Comparison of ENCODE assay signal across 18 cellular contexts in genomic region chrX:50106051-50106450, GRCh38.
DNase-seq lines count a peak whose midpoint lies in the region; ATAC-seq and TF ChIP-seq lines count a peak whose summit lies in the region.
"Had no signal": no experiment of that assay in that cellular context is flagged by ENCODE, and none has a peak within 500 bp of the region (broad histone marks: within the 10 kb centered on the region; RNA-seq: fewer than 3 reads in every experiment).

No MANE protein-coding gene starts in this region.

- no peak overlapping the region for H3K4me2 ChIP-seq in mesendoderm (ENCODE audit: low read length)
- H3K4me2 ChIP-seq: BLaER1, GM23338 had no signal

- H3K9ac ChIP-seq in mesendoderm (ENCODE audit: low read length), result no peak overlapping the region
- H3K9ac ChIP-seq: BLaER1 had no signal

- no peaks in the 10 kb centered on the region for H3K36me3 Mint-ChIP-seq in natural killer cell
- H3K36me3 Mint-ChIP-seq: CD4-positive, CD25-positive, alpha-beta regulatory T cell; CD8-positive, alpha-beta T cell had no signal

- no peak overlapping the region for H4K8ac ChIP-seq in mesendoderm (ENCODE audit: low read depth, low read length)

- intact Hi-C loops in adrenal gland (cut with DNase I) (loop anchor here in 1 of 2 donors (5.0 kb wide), 1 partner anchor 96 kb away; the partner anchor contains the start of genes AKAP4 and CCNB3), testis (cut with DNase I; ENCODE audit: low total_unique reads) (no loop called here), natural killer cell (cut with micrococcal nuclease) (no loop called here)

- no peak overlapping the region for H3K4me3 ChIP-seq in LNCaP clone FGC (ENCODE audit: low read depth, low read length)
- no peak overlapping the region for H3K4me3 ChIP-seq in adrenal gland
- no peak overlapping the region for H3K4me3 ChIP-seq in mesendoderm (ENCODE audit: low read length)
- no peak overlapping the region for H3K4me3 ChIP-seq in testis
- H3K4me3 ChIP-seq: BLaER1, GM23338 had no signal

- H3K4me1 Mint-ChIP-seq in natural killer cell, result peaks cover 0 to 8% of the 10 kb centered on the region in 2 donors

- H3K9me3 ChIP-seq in adrenal gland (replicated peaks in 1 of 3), result no peaks in the 10 kb centered on the region
- no peaks in the 10 kb centered on the region for H3K9me3 ChIP-seq in testis
- H3K9me3 ChIP-seq: BLaER1 had no signal

- DNase-seq in LNCaP clone FGC (ENCODE audit: low read depth) (peak; percentile 2), adrenal gland (peak; percentile 20 to 71 (median 49)), mesendoderm (no peak), testis (peak; percentile 17), cerebellum (ENCODE audit: low spot score) (no peak), DMS53 treated with DMSO at 0.1 percent for 48 hours (lab: John Stamatoyannopoulos, UW; ENCODE audit: unreplicated experiment) (no peak), natural killer cell (no peak)
- DNase-seq in stimulated activated CD4-positive, alpha-beta T cell treated with anti-CD3 and anti-CD28 coated beads, Interleukin-12 subunit alpha, Interleukin-12 subunit beta, amount 100 ng/mL, for 4 hours, result no peak
- DNase-seq: CD4-positive, CD25-positive, alpha-beta regulatory T cell; CD8-positive, alpha-beta T cell; DMS 273 treated with DMSO at 0.1 percent for 48 hours; DMS79 treated with DMSO at 0.1 percent for 48 hours; GF-D8; H9 had no signal

- no peak overlapping the region for H2AK5ac ChIP-seq in mesendoderm (ENCODE audit: low read length)

- no peaks in the 10 kb centered on the region for H3K79me2 ChIP-seq in mesendoderm (ENCODE audit: control insufficient read depth, insufficient read depth, low read length)

- WGBS in adrenal gland, 4 donors, result 45 to 67% (median 50%) methylated on average over 1 to 3 of the region's 3 CpGs
- WGBS in mesendoderm (ENCODE audit: extremely low coverage, insufficient coverage, low lambda C conversion rate), result no CpG with 5 or more reads among the region's 3 CpGs
- 32 to 63% methylated on average over 3 of the region's 3 CpGs for WGBS in testis, 2 donors

- H3K27ac ChIP-seq in adrenal gland, result peak overlapping the region in 3 of 5 donors; percentile 18 to 49 (median 33)
- no peak overlapping the region for H3K27ac ChIP-seq in mesendoderm (ENCODE audit: low read depth, low read length)
- peak overlapping the region in 1 of 2 donors; percentile 8 for H3K27ac ChIP-seq in testis
- H3K27ac ChIP-seq: BLaER1, C4-2B had no signal

- TF ChIP-seq POLR2A in adrenal gland (IDR thresholded peaks at IDR 0.05) (no peak), testis (IDR thresholded peaks at IDR 0.05) (no peak)

- no peak overlapping the region for H3K56ac ChIP-seq in mesendoderm (ENCODE audit: low read length)

- peak overlapping the region; percentile 36 for H3K4ac ChIP-seq in mesendoderm (ENCODE audit: low read depth, low read length)

- H3K18ac ChIP-seq in mesendoderm (ENCODE audit: low read length), result no peak overlapping the region

- no peak overlapping the region for H3K4me3 Mint-ChIP-seq in natural killer cell
- H3K4me3 Mint-ChIP-seq: CD4-positive, CD25-positive, alpha-beta regulatory T cell; CD8-positive, alpha-beta T cell; GM23338; H9 had no signal

- H3K36me3 ChIP-seq in adrenal gland (replicated peaks in 1 of 2) (no peaks in the 10 kb centered on the region), mesendoderm (ENCODE audit: control insufficient read depth, insufficient read depth, low read length) (no peaks in the 10 kb centered on the region), testis (ENCODE audit: low read depth, missing control alignments) (no peaks in the 10 kb centered on the region)
- H3K36me3 ChIP-seq: BLaER1 had no signal

- peaks cover 4% of the 10 kb centered on the region for H3K27me3 ChIP-seq in adrenal gland
- no peaks in the 10 kb centered on the region for H3K27me3 ChIP-seq in mesendoderm (ENCODE audit: insufficient read depth, low read length, poor library complexity)
- H3K27me3 ChIP-seq in testis, result no peaks in the 10 kb centered on the region

- TF ChIP-seq CTCF in LNCaP clone FGC (IDR thresholded peaks at IDR 0.05; ENCODE audit: control insufficient read depth, extremely low read depth, insufficient read depth), result no peak
- no peak for TF ChIP-seq CTCF in adrenal gland (IDR thresholded peaks at IDR 0.05)
- no peak for TF ChIP-seq CTCF in testis (IDR thresholded peaks at IDR 0.05)
- no peak for TF ChIP-seq CTCF in natural killer cell (IDR thresholded peaks at IDR 0.05)

- H4K5ac ChIP-seq in mesendoderm (ENCODE audit: low read length), result no peak overlapping the region

- no peak overlapping the region for H3K27ac Mint-ChIP-seq in natural killer cell
- H3K27ac Mint-ChIP-seq: CD4-positive, CD25-positive, alpha-beta regulatory T cell; CD8-positive, alpha-beta T cell; GM23338; H9 had no signal

- no peaks in the 10 kb centered on the region for H3K9me3 Mint-ChIP-seq in natural killer cell
- H3K9me3 Mint-ChIP-seq: CD4-positive, CD25-positive, alpha-beta regulatory T cell; CD8-positive, alpha-beta T cell; GM23338 had no signal

- H3K4me1 ChIP-seq in adrenal gland (replicated peaks in 1 of 2), result no peaks in the 10 kb centered on the region
- no peaks in the 10 kb centered on the region for H3K4me1 ChIP-seq in mesendoderm (ENCODE audit: control insufficient read depth, low read depth, low read length)
- peaks cover 3% of the 10 kb centered on the region for H3K4me1 ChIP-seq in testis
- H3K4me1 ChIP-seq: BLaER1 had no signal

- H3K79me1 ChIP-seq in mesendoderm (ENCODE audit: low read length), result no peaks in the 10 kb centered on the region

- ATAC-seq in natural killer cell, result no peak
- ATAC-seq: CD8-positive, alpha-beta T cell; GM23338; HCT116 had no signal

- no peak overlapping the region for H3K23ac ChIP-seq in mesendoderm (ENCODE audit: low read length)

- peaks cover 0 to 34% of the 10 kb centered on the region in 2 donors for H3K27me3 Mint-ChIP-seq in natural killer cell (ENCODE audit: low read depth in 2 of 2)
- H3K27me3 Mint-ChIP-seq: CD4-positive, CD25-positive, alpha-beta regulatory T cell had no signal

- no peak overlapping the region for H2BK5ac ChIP-seq in mesendoderm (ENCODE audit: low read length)

- H2BK15ac ChIP-seq in mesendoderm (replicated peaks; ENCODE audit: low read depth), result no peak overlapping the region

- H2BK120ac ChIP-seq in mesendoderm (ENCODE audit: low read depth, low read length), result no peak overlapping the region

Comparison
In these comparisons a context has a peak if more than half of its experiments do, and no peak if none do; other contexts are left out.
1. DNase-seq: peak in LNCaP clone FGC (single experiment), adrenal gland (7 of 7) and testis (single experiment); none in mesendoderm (single experiment), cerebellum (single experiment), DMS53 treated with DMSO at 0.1 percent for 48 hours (single experiment), natural killer cell (single experiment) and stimulated activated CD4-positive, alpha-beta T cell treated with anti-CD3 and anti-CD28 coated beads, Interleukin-12 subunit alpha, Interleukin-12 subunit beta, amount 100 ng/mL, for 4 hours (single experiment).